ENCODE assay signal across 8 cellular contexts in the genomic region with DNA sequence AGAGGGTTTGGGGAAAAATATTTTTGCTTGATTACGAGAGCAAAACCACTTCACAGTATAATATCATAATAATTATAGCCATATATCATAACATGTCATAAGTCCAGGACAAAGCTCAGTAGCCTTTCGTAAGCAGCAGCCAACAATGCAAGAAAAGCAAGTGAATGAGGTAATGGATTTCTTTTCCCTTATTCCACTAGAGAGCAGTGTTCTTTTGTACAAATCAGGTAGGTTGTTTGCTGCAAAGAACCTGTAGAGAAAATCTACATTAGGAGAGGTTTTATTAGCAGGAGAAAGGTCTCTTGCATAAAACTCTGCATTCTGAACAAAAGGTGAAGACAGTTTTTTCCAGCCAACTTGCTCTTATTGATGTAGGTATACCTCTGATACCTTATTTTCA.
A peak's percentile ranks its signal among the peaks of the same experiment; 100 is the strongest.
DNase-seq lines count a peak whose midpoint lies in the region; ATAC-seq and TF ChIP-seq lines count a peak whose summit lies in the region.

No MANE protein-coding gene starts in this region.

- no peak overlapping the region for H3K9ac ChIP-seq in SK-N-SH

- H3F3A ChIP-seq in SK-N-SH (replicated peaks; ENCODE audit: insufficient read depth) (no peaks in the 10 kb centered on the region), PC-9 (ENCODE audit: insufficient read depth, low read depth) (no peaks in the 10 kb centered on the region)

- no peak overlapping the region; a peak in 1 of 4 replicates for H3K4me3 ChIP-seq in SK-N-SH (ENCODE audit: low read depth in 2 of 2, low read length in 1 of 2)
- no peak overlapping the region for H3K4me3 ChIP-seq in PC-9
- H3K4me3 ChIP-seq in upper lobe of right lung: no peak overlapping the region

- TF ChIP-seq RAD21 in SK-N-SH (IDR thresholded peaks at IDR 0.05; ENCODE audit: low read length): peak; percentile 75

- H3K36me3 ChIP-seq in SK-N-SH (replicated peaks in 1 of 2; ENCODE audit: control insufficient read depth in 1 of 2, insufficient read depth in 2 of 2, low read length in 1 of 2) (no peaks in the 10 kb centered on the region), PC-9 (ENCODE audit: low read depth) (no peaks in the 10 kb centered on the region), upper lobe of right lung (no peaks in the 10 kb centered on the region)

- POLR2A ChIA-PET in SK-N-SH (lab: Yijun Ruan, JAX) (no interaction called here), PC-9 (lab: Charles Lee; ENCODE audit: unreplicated experiment) (no interaction called here)

- H3K27me3 ChIP-seq in SK-N-SH (ENCODE audit: insufficient read depth): no peaks in the 10 kb centered on the region
- no peaks in the 10 kb centered on the region for H3K27me3 ChIP-seq in PC-9 (ENCODE audit: insufficient read depth, low read depth)
- no peaks in the 10 kb centered on the region for H3K27me3 ChIP-seq in upper lobe of right lung

- H2AFZ ChIP-seq in SK-N-SH (ENCODE audit: low read depth) (no peak overlapping the region), PC-9 (no peak overlapping the region)

- no TSS peak for BruUV-seq in PC-9 (replicated peaks; lab: Mats Ljungman, UMichigan)

- H3K36me3 Mint-ChIP-seq in activated T-cell treated with anti-CD3 and anti-CD28 coated beads, Interleukin-2, amount 50 U/mL, for 72 hours (ENCODE audit: insufficient read depth in 2 of 2): no peaks in the 10 kb centered on the region
- H3K36me3 Mint-ChIP-seq in stimulated activated naive B cell treated with anti-CD40 and anti-IgM and Interleukin-4, amounts not matched to agents 10 μg/mL and 1 μg/mL and 100 μg/mL, for 72 hours: no peaks in the 10 kb centered on the region

- H4K20me1 ChIP-seq in SK-N-SH (ENCODE audit: insufficient read depth) (no peaks in the 10 kb centered on the region), PC-9 (ENCODE audit: insufficient read depth) (no peaks in the 10 kb centered on the region)

- no peaks in the 10 kb centered on the region for H3K4me1 Mint-ChIP-seq in activated T-cell treated with anti-CD3 and anti-CD28 coated beads, Interleukin-2, amount 50 U/mL, for 72 hours (ENCODE audit: low read depth)
- H3K4me1 Mint-ChIP-seq in stimulated activated naive B cell treated with anti-CD40 and anti-IgM and Interleukin-4, amounts not matched to agents 10 μg/mL and 1 μg/mL and 100 μg/mL, for 72 hours: no peaks in the 10 kb centered on the region

- H3K4me2 ChIP-seq in SK-N-SH (no peak overlapping the region), PC-9 (no peak overlapping the region)

- H3K4me3 Mint-ChIP-seq in activated T-cell treated with anti-CD3 and anti-CD28 coated beads, Interleukin-2, amount 50 U/mL, for 72 hours: no peak overlapping the region
- no peak overlapping the region for H3K4me3 Mint-ChIP-seq in stimulated activated naive B cell treated with anti-CD40 and anti-IgM and Interleukin-4, amounts not matched to agents 10 μg/mL and 1 μg/mL and 100 μg/mL, for 72 hours

- H3K27me3 Mint-ChIP-seq in activated T-cell treated with anti-CD3 and anti-CD28 coated beads, Interleukin-2, amount 50 U/mL, for 72 hours (ENCODE audit: low read depth): no peaks in the 10 kb centered on the region
- no peaks in the 10 kb centered on the region for H3K27me3 Mint-ChIP-seq in stimulated activated naive B cell treated with anti-CD40 and anti-IgM and Interleukin-4, amounts not matched to agents 10 μg/mL and 1 μg/mL and 100 μg/mL, for 72 hours

- H3K27ac ChIP-seq in SK-N-SH (ENCODE audit: low read depth in 2 of 2, low read length in 1 of 2): no peak overlapping the region
- H3K27ac ChIP-seq in PC-9: no peak overlapping the region
- no peak overlapping the region for H3K27ac ChIP-seq in upper lobe of right lung

- H3K9me3 Mint-ChIP-seq in activated T-cell treated with anti-CD3 and anti-CD28 coated beads, Interleukin-2, amount 50 U/mL, for 72 hours: peaks cover 5 to 6% of the 10 kb centered on the region in 2 donors
- no peaks in the 10 kb centered on the region for H3K9me3 Mint-ChIP-seq in stimulated activated naive B cell treated with anti-CD40 and anti-IgM and Interleukin-4, amounts not matched to agents 10 μg/mL and 1 μg/mL and 100 μg/mL, for 72 hours

- H3K4me1 ChIP-seq in SK-N-SH (ENCODE audit: control insufficient read depth in 1 of 2, insufficient read depth in 2 of 2, low read depth in 1 of 2, low read length in 1 of 2) (no peaks in the 10 kb centered on the region), PC-9 (replicated peaks; ENCODE audit: insufficient read depth) (no peaks in the 10 kb centered on the region), upper lobe of right lung (no peaks in the 10 kb centered on the region)

- H3K9me2 ChIP-seq in SK-N-SH: no peaks in the 10 kb centered on the region
- no peaks in the 10 kb centered on the region for H3K9me2 ChIP-seq in PC-9 (ENCODE audit: insufficient read depth)

- no peak for TF ChIP-seq EP300 in SK-N-SH (IDR thresholded peaks at IDR 0.05; ENCODE audit: borderline replicate concordance in 1 of 2, low read depth in 1 of 2, low read length in 1 of 2)

- CTCF ChIA-PET in SK-N-SH (lab: Yijun Ruan, JAX): interaction anchor here (0.6 to 1.4 kb wide), 4 partner anchors 11 to 837 kb away, joined by 3 to 4 read pairs (median 4); no protein-coding TSS in a partner anchor
- CTCF ChIA-PET in PC-9 (lab: Charles Lee): no interaction called here

- 30% methylated on average over 2 of the region's 2 CpGs for WGBS in SK-N-SH (ENCODE audit: low lambda C conversion rate)

- TF ChIP-seq CTCF in SK-N-SH (IDR thresholded peaks at IDR 0.05) (peak; percentile 42), PC-9 (conservative IDR thresholded peaks at IDR 0.05) (peak; percentile 47; the same call in 1 of the 2 replicates), upper lobe of right lung (IDR thresholded peaks at IDR 0.05) (peak; percentile 29)

- DNase-seq in SK-N-SH (peak; percentile 4), PC-9 (peak in 1 of 2 experiments; percentile 37), glomerular visceral epithelial cell (ENCODE audit: extremely low spot score) (peak; percentile 25), upper lobe of right lung (no peak)
- DNase-seq in activated T-cell treated with anti-CD3 and anti-CD28 coated beads, Interleukin-2, amount 50 U/mL, for 72 hours: no peak
- DNase-seq in stimulated activated naive B cell treated with anti-CD40 and anti-IgM and Interleukin-4, amounts not matched to agents 10 μg/mL and 1 μg/mL and 100 μg/mL, for 72 hours: no peak

- intact Hi-C loops in PC-9 (cut with micrococcal nuclease; ENCODE audit: unreplicated experiment) (loop anchor here (5.0 to 10.0 kb wide), 2 partner anchors 692 to 1080 kb away; partner anchors contain the start of gene TLE1), upper lobe of right lung (cut with DNase I) (no loop called here)

- H3K79me2 ChIP-seq in SK-N-SH (ENCODE audit: insufficient read depth) (no peaks in the 10 kb centered on the region), PC-9 (ENCODE audit: low read depth) (no peaks in the 10 kb centered on the region)

- ATAC-seq in SK-N-SH treated with all-trans-retinoic acid at 6 μM for 48 hours (no peak), upper lobe of right lung (no peak), HG03196 (IDR thresholded peaks at IDR 0.05; ENCODE audit: unreplicated experiment) (no peak)
- ATAC-seq in activated T-cell treated with anti-CD3 and anti-CD28 coated beads, Interleukin-2, amount 50 U/mL, for 72 hours (replicated peaks in 1 of 2): no peak
- ATAC-seq in stimulated activated naive B cell treated with anti-CD40 and anti-IgM and Interleukin-4, amounts not matched to agents 10 μg/mL and 1 μg/mL and 100 μg/mL, for 72 hours (replicated peaks): no peak

- H3K9me3 ChIP-seq in SK-N-SH (no peaks in the 10 kb centered on the region), PC-9 (ENCODE audit: insufficient read depth, low read depth) (no peaks in the 10 kb centered on the region), upper lobe of right lung (no peaks in the 10 kb centered on the region)

- H3K27ac Mint-ChIP-seq in activated T-cell treated with anti-CD3 and anti-CD28 coated beads, Interleukin-2, amount 50 U/mL, for 72 hours: no peak overlapping the region
- H3K27ac Mint-ChIP-seq in stimulated activated naive B cell treated with anti-CD40 and anti-IgM and Interleukin-4, amounts not matched to agents 10 μg/mL and 1 μg/mL and 100 μg/mL, for 72 hours: no peak overlapping the region

TF ChIP-seq in SK-N-SH, 30 proteins besides CTCF, POLR2A, EP300 and RAD21:
- peak; percentile 26; the same call in 1 of the 2 replicates for TF ChIP-seq SMC3 (IDR thresholded peaks at IDR 0.05; ENCODE audit: low read depth, low read length)
- TF ChIP-seq FOSL2 (IDR thresholded peaks at IDR 0.05; ENCODE audit: borderline replicate concordance, low read depth): no peak

TF ChIP-seq in SK-N-SH treated with all-trans-retinoic acid at 6 μM for 48 hours, 23 proteins besides CTCF, POLR2A, EP300 and RAD21:
- no peak for TF ChIP-seq GLIS3 (CRISPR knock-in tag; IDR thresholded peaks at IDR 0.05)
- TF ChIP-seq ZNF70 (CRISPR knock-in tag; IDR thresholded peaks at IDR 0.05): no peak
- no peak for TF ChIP-seq OSR1 (CRISPR knock-in tag; IDR thresholded peaks at IDR 0.05)
- no peak for TF ChIP-seq ESRRG (CRISPR knock-in tag; IDR thresholded peaks at IDR 0.05)

Comparison
In these comparisons a context has a peak if more than half of its experiments do, and no peak if none do; other contexts are left out.
1. DNase-seq: peak in SK-N-SH (single experiment) and glomerular visceral epithelial cell (single experiment); none in upper lobe of right lung (single experiment), activated T-cell treated with anti-CD3 and anti-CD28 coated beads, Interleukin-2, amount 50 U/mL, for 72 hours (0 of 2) and stimulated activated naive B cell treated with anti-CD40 and anti-IgM and Interleukin-4, amounts not matched to agents 10 μg/mL and 1 μg/mL and 100 μg/mL, for 72 hours (single experiment).
2. Peak in every context shown above with its lines, with median percentiles within 50 percentile points of each other: CTCF ChIP-seq.